Comparison of ENCODE assay signal across 22 cellular contexts in genomic region chr7:107884419-107884818, GRCh38.
"Had no signal": no experiment of that assay in that cellular context is flagged by ENCODE, and none has a peak within 500 bp of the region (broad histone marks: within the 10 kb centered on the region; RNA-seq: fewer than 3 reads in every experiment).

No MANE protein-coding gene starts in this region.

- H3K4me1 ChIP-seq: SJSA1 had no signal

- ATAC-seq: HepG2 had no signal

- H3K4me3 ChIP-seq: SJSA1, SK-N-MC had no signal

- H3K27ac Mint-ChIP-seq: IgD-negative memory B cell had no signal

- FAIRE-seq: HepG2 had no signal

- H3K27ac ChIP-seq: RWPE1, SJSA1, SK-N-MC had no signal

- H3K27me3 ChIP-seq: SJSA1 had no signal

- H3K4me3 Mint-ChIP-seq: IgD-negative memory B cell had no signal

- H3K36me3 Mint-ChIP-seq: IgD-negative memory B cell had no signal

- H3K4me1 Mint-ChIP-seq: IgD-negative memory B cell had no signal

- H3K36me3 ChIP-seq: SJSA1 had no signal

- H3K9me3 ChIP-seq: SJSA1 had no signal

- DNase-seq: KBM-7, MV-4-11, NCI-H1048, NCI-H1105, NCI-H1417, NCI-H1436 treated with DMSO at 0.1 percent for 48 hours, NCI-H1694, NCI-H187 treated with DMSO at 0.1 percent for 48 hours, NCI-H2029 treated with DMSO at 0.1 percent for 48 hours, NCI-H2171 treated with DMSO at 0.1 percent for 48 hours, NCI-H345, NCI-H446 treated with DMSO at 0.1 percent for 48 hours, NCI-H524, NCI-H526 treated with DMSO at 0.1 percent for 48 hours, NCI-H748 treated with DMSO at 0.1 percent for 48 hours, Right ventricle myocardium superior, SIG-M5 had no signal
